ENCODE assay signal across 8 cellular contexts in the genomic region with DNA sequence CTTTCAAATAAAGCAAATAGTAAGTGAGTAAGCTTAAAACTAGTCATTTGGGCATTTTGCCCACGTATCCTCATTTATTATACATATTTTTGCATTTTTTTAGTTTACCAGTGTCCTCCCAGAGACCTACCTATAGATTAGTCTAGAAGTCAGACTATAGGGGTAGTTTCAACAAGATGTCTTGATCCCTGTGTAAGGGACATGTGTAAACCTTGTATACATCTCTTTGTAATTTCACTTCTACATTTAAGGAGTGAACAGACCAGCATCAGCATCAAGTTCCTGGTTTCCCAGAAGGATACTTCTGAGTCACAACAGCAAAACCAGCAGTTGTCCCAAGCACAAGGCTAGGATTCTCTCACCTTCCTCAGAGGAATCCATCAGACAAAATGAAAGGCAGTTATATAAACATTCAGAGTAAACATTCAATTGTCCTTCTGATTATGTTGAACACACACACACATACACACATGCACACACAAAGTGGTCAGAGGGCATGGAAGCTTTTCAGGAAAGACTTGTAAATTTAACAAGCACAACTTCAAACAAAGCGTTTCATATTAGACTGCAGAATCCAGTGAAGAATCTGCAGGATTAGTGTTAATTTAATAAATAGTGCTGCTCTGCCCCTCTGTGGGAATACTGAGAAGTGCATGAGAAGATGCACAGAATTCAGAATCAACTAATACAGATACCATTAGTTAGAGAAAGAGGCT. TPM values are rescaled to one million over a fixed set of nuclear protein-coding genes. Genes with fewer than 3 reads are reported as not detected.
DNase-seq lines count a peak whose midpoint lies in the region; ATAC-seq and TF ChIP-seq lines count a peak whose summit lies in the region.

No MANE protein-coding gene starts in this region.

- H3K36me3 ChIP-seq in MM.1S (replicated peaks; ENCODE audit: insufficient read depth, low read length) (no peaks in the 10 kb centered on the region), WERI-Rb-1 (no peaks in the 10 kb centered on the region), neuronal stem cell (replicated peaks in 1 of 2; ENCODE audit: control insufficient read depth in 2 of 2, insufficient read depth in 2 of 2, low read length in 2 of 2) (no peaks in the 10 kb centered on the region)

- no peak overlapping the region for H3K14ac ChIP-seq in neuronal stem cell (ENCODE audit: low read length)

- H3K4me3 ChIP-seq in GM12864 (ENCODE audit: low read depth, low read length) (no peak overlapping the region), MM.1S (ENCODE audit: low read length) (no peak overlapping the region), WERI-Rb-1 (ENCODE audit: low read depth, low read length) (no peak overlapping the region), neuronal stem cell (ENCODE audit: low read length in 2 of 2) (no peak overlapping the region)

- no peaks in the 10 kb centered on the region for H3K27me3 ChIP-seq in MM.1S (replicated peaks; ENCODE audit: insufficient read depth, low read length)
- no peaks in the 10 kb centered on the region for H3K27me3 ChIP-seq in WERI-Rb-1 (ENCODE audit: insufficient read depth, low read depth, severe bottlenecking)
- no peaks in the 10 kb centered on the region for H3K27me3 ChIP-seq in neuronal stem cell (ENCODE audit: control insufficient read depth in 3 of 3, insufficient read depth in 3 of 3, low read depth in 1 of 3, low read length in 3 of 3)

- no peaks in the 10 kb centered on the region for H3K36me3 Mint-ChIP-seq in HFFc6 (ENCODE audit: low read depth)
- H3K36me3 Mint-ChIP-seq in stimulated activated memory B cell treated with anti-CD40 and anti-IgM and Interleukin-4, amounts not matched to agents 10 μg/mL and 1 μg/mL and 100 μg/mL, for 72 hours, result no peaks in the 10 kb centered on the region

- H2BK120ac ChIP-seq in neuronal stem cell (ENCODE audit: low read depth, low read length), result no peak overlapping the region

- WGBS in neuronal stem cell (ENCODE audit: extremely low coverage in 2 of 2, insufficient read length in 2 of 2, insufficient replicate concordance in 1 of 2), 2 donors, result no CpG with 5 or more reads among the region's 2 CpGs

- no peaks in the 10 kb centered on the region for H3K79me2 ChIP-seq in MM.1S (ENCODE audit: low read length)

- no peak overlapping the region for H2BK5ac ChIP-seq in neuronal stem cell (ENCODE audit: low read length)

- no peak overlapping the region for H4K91ac ChIP-seq in neuronal stem cell (ENCODE audit: low read depth, low read length, poor library complexity)

- H3K27ac Mint-ChIP-seq in HFFc6, result no peak overlapping the region
- no peak overlapping the region for H3K27ac Mint-ChIP-seq in stimulated activated memory B cell treated with anti-CD40 and anti-IgM and Interleukin-4, amounts not matched to agents 10 μg/mL and 1 μg/mL and 100 μg/mL, for 72 hours

- H3K27ac ChIP-seq in MM.1S (ENCODE audit: low read length) (no peak overlapping the region), WERI-Rb-1 (no peak overlapping the region), neuronal stem cell (replicated peaks; ENCODE audit: low read length) (no peak overlapping the region)

- H2BK15ac ChIP-seq in neuronal stem cell (ENCODE audit: low read length), result no peak overlapping the region

- H3K18ac ChIP-seq in neuronal stem cell (ENCODE audit: low read length), result no peak overlapping the region

- no peak overlapping the region for H3K4me3 Mint-ChIP-seq in HFFc6
- no peak overlapping the region for H3K4me3 Mint-ChIP-seq in stimulated activated memory B cell treated with anti-CD40 and anti-IgM and Interleukin-4, amounts not matched to agents 10 μg/mL and 1 μg/mL and 100 μg/mL, for 72 hours

- H2BK12ac ChIP-seq in neuronal stem cell (ENCODE audit: low read length), result no peak overlapping the region

- H3K9ac ChIP-seq in MM.1S (ENCODE audit: low read length), result no peak overlapping the region
- no peak overlapping the region for H3K9ac ChIP-seq in neuronal stem cell (ENCODE audit: low read depth, low read length, poor library complexity)

- no peak overlapping the region for H2AK5ac ChIP-seq in neuronal stem cell (ENCODE audit: low read depth, low read length)

- no peaks in the 10 kb centered on the region for H3F3A ChIP-seq in MM.1S (ENCODE audit: insufficient read depth, low read length)

- peak; percentile 66 for TF ChIP-seq CTCF in AG09319 (IDR thresholded peaks at IDR 0.05; ENCODE audit: low read depth, low read length)
- peak; percentile 55 for TF ChIP-seq CTCF in GM12864 (IDR thresholded peaks at IDR 0.05; ENCODE audit: low read depth, low read length, missing control alignments)
- peak; percentile 80 for TF ChIP-seq CTCF in HFFc6 (IDR thresholded peaks at IDR 0.05)
- peak; percentile 69 for TF ChIP-seq CTCF in MM.1S (IDR thresholded peaks at IDR 0.05; ENCODE audit: low read length)
- TF ChIP-seq CTCF in WERI-Rb-1 (IDR thresholded peaks at IDR 0.05; ENCODE audit: low read depth, low read length), result peak; percentile 38; the same call in 1 of the 2 replicates

- no peak overlapping the region for H3K4ac ChIP-seq in neuronal stem cell (ENCODE audit: low read length)

- H4K8ac ChIP-seq in neuronal stem cell (ENCODE audit: low read depth, low read length), result no peak overlapping the region

- H3K23ac ChIP-seq in neuronal stem cell (ENCODE audit: low read depth, low read length, poor library complexity), result no peak overlapping the region

- H3K4me1 ChIP-seq in MM.1S (ENCODE audit: low read length) (peaks cover 2% of the 10 kb centered on the region; the same call in 1 of the 2 replicates), neuronal stem cell (ENCODE audit: control insufficient read depth in 2 of 2, insufficient read depth in 1 of 2, low read depth in 1 of 2, low read length in 2 of 2) (no peaks in the 10 kb centered on the region)

- H3K4me2 ChIP-seq in MM.1S (ENCODE audit: low read depth, low read length) (no peak overlapping the region), neuronal stem cell (ENCODE audit: insufficient read depth, low read length, poor library complexity, severe bottlenecking) (no peak overlapping the region)

- H3K9me3 Mint-ChIP-seq in HFFc6, result no peaks in the 10 kb centered on the region
- no peaks in the 10 kb centered on the region for H3K9me3 Mint-ChIP-seq in stimulated activated memory B cell treated with anti-CD40 and anti-IgM and Interleukin-4, amounts not matched to agents 10 μg/mL and 1 μg/mL and 100 μg/mL, for 72 hours

- no peak for ATAC-seq in stimulated activated memory B cell treated with anti-CD40 and anti-IgM and Interleukin-4, amounts not matched to agents 10 μg/mL and 1 μg/mL and 100 μg/mL, for 72 hours

- DNase-seq in AG09319 (ENCODE audit: extremely low read depth, low read depth) (peak; percentile 0), GM12864 (ENCODE audit: low read depth) (no peak), HFFc6 (peak; percentile 33), MM.1S (peak; percentile 58), WERI-Rb-1 (peak; percentile 28), fibroblast of peridontal ligament (ENCODE audit: extremely low read depth) (peak; percentile 69), neuronal stem cell (ENCODE audit: low spot score) (peak; percentile 35)

- H3K79me1 ChIP-seq in neuronal stem cell (ENCODE audit: low read depth, low read length), result no peaks in the 10 kb centered on the region

- no peaks in the 10 kb centered on the region for H3K4me1 Mint-ChIP-seq in HFFc6 (ENCODE audit: low read depth)
- H3K4me1 Mint-ChIP-seq in stimulated activated memory B cell treated with anti-CD40 and anti-IgM and Interleukin-4, amounts not matched to agents 10 μg/mL and 1 μg/mL and 100 μg/mL, for 72 hours, result no peaks in the 10 kb centered on the region

- H2AFZ ChIP-seq in MM.1S (ENCODE audit: low read length) (peak overlapping the region; percentile 31), neuronal stem cell (ENCODE audit: low read length) (peak overlapping the region; percentile 60)

- no peaks in the 10 kb centered on the region for H3K9me3 ChIP-seq in MM.1S (replicated peaks; ENCODE audit: insufficient read depth, low read length)
- no peaks in the 10 kb centered on the region for H3K9me3 ChIP-seq in WERI-Rb-1 (ENCODE audit: severe bottlenecking)
- no peaks in the 10 kb centered on the region for H3K9me3 ChIP-seq in neuronal stem cell (replicated peaks in 1 of 2; ENCODE audit: control insufficient read depth in 2 of 2, insufficient read depth in 1 of 2, low read depth in 1 of 2, low read length in 2 of 2)

- H3K27me3 Mint-ChIP-seq in HFFc6 (ENCODE audit: insufficient read depth), result peaks cover 2% of the 10 kb centered on the region
- H3K27me3 Mint-ChIP-seq in stimulated activated memory B cell treated with anti-CD40 and anti-IgM and Interleukin-4, amounts not matched to agents 10 μg/mL and 1 μg/mL and 100 μg/mL, for 72 hours, result peaks cover 9% of the 10 kb centered on the region

- H3K9me2 ChIP-seq in MM.1S (replicated peaks; ENCODE audit: insufficient read depth, low read length), result no peaks in the 10 kb centered on the region

- no peaks in the 10 kb centered on the region for H4K20me1 ChIP-seq in MM.1S (ENCODE audit: insufficient read depth, low read length)

RNA-seq across cellular contexts. Expression of a gene that starts 55.4 kb away (rescaled TPM):
- total RNA-seq in HFFc6 (2021; fragmentation: NEBNext Ultra II Directional; extraction: Animal tissue kit (Norgen Biotek cat#: 25700)), result 100 to 1,000 TPM; 231 to 251 (median 241) TPM
- polyA plus RNA-seq in neuronal stem cell (2013, experiment 1 of 2), result 383 TPM
- 390 TPM for polyA plus RNA-seq in neuronal stem cell (2013, experiment 2 of 2)
